1 cellular context compared by ENCODE assay signal in the genomic region with DNA sequence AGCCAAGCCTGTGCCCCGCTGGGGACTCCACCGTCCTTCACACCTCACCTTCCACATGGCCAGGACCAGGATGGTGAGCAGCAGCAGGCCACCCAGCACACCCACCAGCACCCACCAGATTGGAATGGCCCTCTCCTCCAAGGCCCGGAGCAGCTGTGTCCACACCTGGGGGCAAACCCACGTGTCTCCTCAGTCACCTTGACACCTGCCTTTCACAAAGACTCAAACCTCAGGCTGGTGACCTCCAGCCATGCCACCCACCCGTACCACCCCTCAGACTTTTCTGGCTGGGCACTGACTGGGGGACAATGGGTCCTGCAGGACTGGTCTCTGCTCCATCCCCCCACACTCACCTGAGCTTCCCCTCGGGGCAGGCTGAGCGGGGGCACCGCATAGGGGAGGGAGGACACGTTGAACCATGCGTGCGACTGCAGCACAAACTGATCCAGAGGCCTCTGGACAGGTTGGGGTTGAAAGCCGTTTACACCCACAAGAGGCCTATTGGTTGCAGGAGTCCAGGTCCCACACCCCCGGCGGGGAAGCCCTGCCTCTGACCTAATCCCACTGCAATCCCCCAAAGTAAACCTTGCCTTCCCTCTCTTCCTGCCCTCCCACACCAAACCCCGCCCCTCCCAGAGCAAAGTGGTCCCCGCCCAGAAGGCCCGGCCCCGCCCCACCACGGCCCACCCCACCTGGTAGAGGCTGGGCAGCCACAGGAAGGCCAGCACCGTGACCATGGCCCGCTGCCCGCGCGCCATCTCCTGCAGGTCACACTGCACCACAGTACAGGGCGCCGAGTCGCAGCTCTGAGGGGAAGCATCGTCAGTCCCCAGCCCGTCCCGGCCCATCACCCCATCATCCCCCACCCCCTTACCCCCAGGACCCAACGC.
TF ChIP-seq lines count a peak whose summit lies in the region.

No MANE protein-coding gene starts in this region.

TF ChIP-seq in HepG2, 621 proteins besides CTCF, POLR2A, EP300 and RAD21 (continued from another document and continues in another):
- TF ChIP-seq ZNF292 (CRISPR knock-in tag; IDR thresholded peaks at IDR 0.05; ENCODE audit: borderline replicate concordance, low read depth) = peak; percentile 43; the same call in 1 of the 2 replicates
- 0 out of 2 replicates have a peak, but pooled peaks have one; percentile 62 for TF ChIP-seq ZNF567 (CRISPR knock-in tag; IDR thresholded peaks at IDR 0.05; ENCODE audit: borderline replicate concordance)
- TF ChIP-seq RFXANK (CRISPR knock-in tag; IDR thresholded peaks at IDR 0.05) = no peak
- no peak for TF ChIP-seq BCL6 (CRISPR knock-in tag; IDR thresholded peaks at IDR 0.05)
- no peak for TF ChIP-seq TRIM22 (IDR thresholded peaks at IDR 0.05)
- TF ChIP-seq, protein P1, sequence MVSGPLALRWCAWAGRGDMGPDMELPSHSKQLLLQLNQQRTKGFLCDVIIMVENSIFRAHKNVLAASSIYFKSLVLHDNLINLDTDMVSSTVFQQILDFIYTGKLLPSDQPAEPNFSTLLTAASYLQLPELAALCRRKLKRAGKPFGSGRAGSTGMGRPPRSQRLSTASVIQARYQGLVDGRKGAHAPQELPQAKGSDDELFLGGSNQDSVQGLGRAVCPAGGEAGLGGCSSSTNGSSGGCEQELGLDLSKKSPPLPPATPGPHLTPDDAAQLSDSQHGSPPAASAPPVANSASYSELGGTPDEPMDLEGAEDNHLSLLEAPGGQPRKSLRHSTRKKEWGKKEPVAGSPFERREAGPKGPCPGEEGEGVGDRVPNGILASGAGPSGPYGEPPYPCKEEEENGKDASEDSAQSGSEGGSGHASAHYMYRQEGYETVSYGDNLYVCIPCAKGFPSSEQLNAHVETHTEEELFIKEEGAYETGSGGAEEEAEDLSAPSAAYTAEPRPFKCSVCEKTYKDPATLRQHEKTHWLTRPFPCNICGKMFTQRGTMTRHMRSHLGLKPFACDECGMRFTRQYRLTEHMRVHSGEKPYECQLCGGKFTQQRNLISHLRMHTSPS (CRISPR knock-in tag; IDR thresholded peaks at IDR 0.05; ENCODE audit: low read depth) = peak; percentile 46; the same call in 1 of the 2 replicates
- peak; percentile 52 for TF ChIP-seq PAXIP1 (CRISPR knock-in tag; conservative IDR thresholded peaks at IDR 0.05)
- TF ChIP-seq HMGXB3 (CRISPR knock-in tag; IDR thresholded peaks at IDR 0.05; ENCODE audit: borderline replicate concordance) = peak; percentile 41; the same call in 1 of the 2 replicates
- TF ChIP-seq ZNF3 (CRISPR knock-in tag; IDR thresholded peaks at IDR 0.05) = no peak
- TF ChIP-seq ZMYM4 (CRISPR knock-in tag; IDR thresholded peaks at IDR 0.05) = peak; percentile 48; the same call in 1 of the 2 replicates
- TF ChIP-seq ZMYM2 (CRISPR knock-in tag; IDR thresholded peaks at IDR 0.05) = 0 out of 2 replicates have a peak, but pooled peaks have one; percentile 12
- peak; percentile 87 for TF ChIP-seq ZNF572 (CRISPR knock-in tag; IDR thresholded peaks at IDR 0.05)
- TF ChIP-seq ZMAT3 (CRISPR knock-in tag; conservative IDR thresholded peaks at IDR 0.05) = peak; percentile 75; the same call in 1 of the 2 replicates
- TF ChIP-seq, protein P2, sequence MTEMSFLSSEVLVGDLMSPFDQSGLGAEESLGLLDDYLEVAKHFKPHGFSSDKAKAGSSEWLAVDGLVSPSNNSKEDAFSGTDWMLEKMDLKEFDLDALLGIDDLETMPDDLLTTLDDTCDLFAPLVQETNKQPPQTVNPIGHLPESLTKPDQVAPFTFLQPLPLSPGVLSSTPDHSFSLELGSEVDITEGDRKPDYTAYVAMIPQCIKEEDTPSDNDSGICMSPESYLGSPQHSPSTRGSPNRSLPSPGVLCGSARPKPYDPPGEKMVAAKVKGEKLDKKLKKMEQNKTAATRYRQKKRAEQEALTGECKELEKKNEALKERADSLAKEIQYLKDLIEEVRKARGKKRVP (CRISPR knock-in tag; IDR thresholded peaks at IDR 0.05) = peak in 1 of 2 experiments; percentile 79; a peak in 2 of 4 replicates
- peak; percentile 74; the same call in 1 of the 2 replicates for TF ChIP-seq ZNF839 (CRISPR knock-in tag; IDR thresholded peaks at IDR 0.05; ENCODE audit: borderline replicate concordance)
- peak; percentile 96 for TF ChIP-seq ZNF746 (CRISPR knock-in tag; IDR thresholded peaks at IDR 0.05)
- TF ChIP-seq ZNF749 (CRISPR knock-in tag; IDR thresholded peaks at IDR 0.05; ENCODE audit: borderline replicate concordance) = no peak
- TF ChIP-seq, protein P3, sequence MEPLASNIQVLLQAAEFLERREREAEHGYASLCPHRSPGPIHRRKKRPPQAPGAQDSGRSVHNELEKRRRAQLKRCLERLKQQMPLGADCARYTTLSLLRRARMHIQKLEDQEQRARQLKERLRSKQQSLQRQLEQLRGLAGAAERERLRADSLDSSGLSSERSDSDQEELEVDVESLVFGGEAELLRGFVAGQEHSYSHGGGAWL (CRISPR knock-in tag; IDR thresholded peaks at IDR 0.05) = peak; percentile 58; the same call in 1 of the 2 replicates
- TF ChIP-seq GATAD1 (CRISPR knock-in tag; IDR thresholded peaks at IDR 0.05) = 0 out of 2 replicates have a peak, but pooled peaks have one; percentile 19
- TF ChIP-seq AHR (CRISPR knock-in tag; IDR thresholded peaks at IDR 0.05) = no peak; the same call in 1 of the 2 replicates
- peak; percentile 85; the same call in 1 of the 2 replicates for TF ChIP-seq DZIP1 (CRISPR knock-in tag; IDR thresholded peaks at IDR 0.05)
- no peak; the same call in 1 of the 2 replicates for TF ChIP-seq ZNF782 (CRISPR knock-in tag; IDR thresholded peaks at IDR 0.05; ENCODE audit: borderline replicate concordance)
- peak; percentile 24; the same call in 1 of the 2 replicates for TF ChIP-seq FOXP4 (CRISPR knock-in tag; IDR thresholded peaks at IDR 0.05)
